ENCODE assay signal across 8 cellular contexts in the genomic region with DNA sequence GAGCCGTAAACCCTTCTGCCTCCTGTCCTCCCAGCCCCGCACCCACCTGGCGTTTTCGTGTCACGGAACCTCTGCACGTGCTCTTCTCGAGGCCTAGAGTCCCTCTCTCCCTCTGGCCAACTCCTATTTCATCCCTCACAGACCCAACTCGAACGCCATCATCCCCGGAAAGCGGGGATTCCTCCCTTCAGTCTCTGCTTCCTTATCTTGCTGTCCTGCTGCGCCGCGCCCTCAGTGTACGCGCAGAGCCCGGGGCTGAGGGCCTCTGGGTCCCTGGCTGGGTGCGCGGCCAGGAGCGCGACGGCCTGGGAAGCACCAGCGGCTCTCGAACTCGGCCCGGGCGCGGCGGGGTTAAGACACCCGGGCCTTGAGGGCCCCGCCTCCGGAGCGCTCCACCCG. TPM values are rescaled to one million over a fixed set of nuclear protein-coding genes. Genes with fewer than 3 reads are reported as not detected.
A peak's percentile ranks its signal among the peaks of the same experiment; 100 is the strongest.
DNase-seq lines count a peak whose midpoint lies in the region; ATAC-seq and TF ChIP-seq lines count a peak whose summit lies in the region.

No MANE protein-coding gene starts in this region.

- WGBS in neuronal stem cell (ENCODE audit: extremely low coverage in 2 of 2, insufficient read length in 2 of 2, insufficient replicate concordance in 1 of 2), 2 donors = no CpG with 5 or more reads among the region's 34 CpGs

- peak overlapping the region; percentile 59 for H2BK12ac ChIP-seq in neuronal stem cell (ENCODE audit: low read length)

- peak overlapping the region; percentile 100 for H2AFZ ChIP-seq in neuronal stem cell (ENCODE audit: low read length)

- no peaks in the 10 kb centered on the region for H3K9me3 ChIP-seq in neuronal stem cell (replicated peaks in 1 of 2; ENCODE audit: control insufficient read depth in 2 of 2, insufficient read depth in 1 of 2, low read depth in 1 of 2, low read length in 2 of 2)

- H3K4me1 ChIP-seq in neuronal stem cell (ENCODE audit: control insufficient read depth in 2 of 2, insufficient read depth in 1 of 2, low read depth in 1 of 2, low read length in 2 of 2) = peaks cover 9 to 14% of the 10 kb centered on the region in 2 donors

- H3K36me3 ChIP-seq in neuronal stem cell (replicated peaks in 1 of 2; ENCODE audit: control insufficient read depth in 2 of 2, insufficient read depth in 2 of 2, low read length in 2 of 2) = peaks cover 1 to 20% of the 10 kb centered on the region in 2 donors

- ATAC-seq in HG03280 (IDR thresholded peaks at IDR 0.05; ENCODE audit: unreplicated experiment) = peak; percentile 56

- H3K14ac ChIP-seq in neuronal stem cell (ENCODE audit: low read length) = peak overlapping the region; percentile 27

- H3K9ac ChIP-seq in neuronal stem cell (ENCODE audit: low read depth, low read length, poor library complexity) = peak overlapping the region; percentile 94

- H3K27me3 ChIP-seq in neuronal stem cell (ENCODE audit: control insufficient read depth in 3 of 3, insufficient read depth in 3 of 3, low read depth in 1 of 3, low read length in 3 of 3) = no peaks in the 10 kb centered on the region

- peak overlapping the region; percentile 90 for H3K18ac ChIP-seq in neuronal stem cell (ENCODE audit: low read length)

- no peaks in the 10 kb centered on the region for H3K9me3 Mint-ChIP-seq in activated CD4-positive, alpha-beta memory T cell treated with anti-CD3 and anti-CD28 coated beads, Interleukin-2, amount 10 ng/mL, durations not matched to agents 7 days and 5 days

- peak overlapping the region; percentile 56 for H3K23ac ChIP-seq in neuronal stem cell (ENCODE audit: low read depth, low read length, poor library complexity)

- no peak for TF ChIP-seq CTCF in foreskin fibroblast (IDR thresholded peaks at IDR 0.05; ENCODE audit: low read depth, low read length)

- H3K27ac Mint-ChIP-seq in activated CD4-positive, alpha-beta memory T cell treated with anti-CD3 and anti-CD28 coated beads, Interleukin-2, amount 10 ng/mL, durations not matched to agents 7 days and 5 days = peak overlapping the region; percentile 95

- peak overlapping the region; percentile 76 for H2BK15ac ChIP-seq in neuronal stem cell (ENCODE audit: low read length)

- peak overlapping the region; percentile 89 to 94 for H3K4me3 ChIP-seq in foreskin fibroblast (ENCODE audit: low read depth in 1 of 2, low read length in 2 of 2)
- H3K4me3 ChIP-seq in neuronal stem cell (ENCODE audit: low read length in 2 of 2) = peak overlapping the region; percentile 79 to 98

- peak overlapping the region; percentile 82 for H2BK120ac ChIP-seq in neuronal stem cell (ENCODE audit: low read depth, low read length)

- H2AK5ac ChIP-seq in neuronal stem cell (ENCODE audit: low read depth, low read length) = peak overlapping the region; percentile 49

- peak overlapping the region; percentile 95 for H3K4me3 Mint-ChIP-seq in activated CD4-positive, alpha-beta memory T cell treated with anti-CD3 and anti-CD28 coated beads, Interleukin-2, amount 10 ng/mL, durations not matched to agents 7 days and 5 days

- H3K4ac ChIP-seq in neuronal stem cell (ENCODE audit: low read length) = no peak overlapping the region

- peak overlapping the region; percentile 99 for H3K4me2 ChIP-seq in neuronal stem cell (ENCODE audit: insufficient read depth, low read length, poor library complexity, severe bottlenecking)

- H3K4me1 Mint-ChIP-seq in activated CD4-positive, alpha-beta memory T cell treated with anti-CD3 and anti-CD28 coated beads, Interleukin-2, amount 10 ng/mL, durations not matched to agents 7 days and 5 days = peaks cover 49% of the 10 kb centered on the region

- CTCF ChIA-PET in activated CD4-positive, alpha-beta memory T cell treated with anti-CD3 and anti-CD28 coated beads, Interleukin-2, amount 10 ng/mL, durations not matched to agents 7 days and 5 days (lab: Charles Lee) = interaction anchor here (0.6 to 5.2 kb wide), 16 partner anchors 13 to 441 kb away, joined by 3 to 44 read pairs (median 6); a partner anchor contains a TSS

- peak overlapping the region; percentile 82 for H3K27ac ChIP-seq in neuronal stem cell (replicated peaks; ENCODE audit: low read length)

- H3K79me1 ChIP-seq in neuronal stem cell (ENCODE audit: low read depth, low read length) = peaks cover 4% of the 10 kb centered on the region

- H2BK5ac ChIP-seq in neuronal stem cell (ENCODE audit: low read length) = peak overlapping the region; percentile 83

- H4K8ac ChIP-seq in neuronal stem cell (ENCODE audit: low read depth, low read length) = no peak overlapping the region

- no peak overlapping the region for H4K91ac ChIP-seq in neuronal stem cell (ENCODE audit: low read depth, low read length, poor library complexity)

- H3K27me3 Mint-ChIP-seq in activated CD4-positive, alpha-beta memory T cell treated with anti-CD3 and anti-CD28 coated beads, Interleukin-2, amount 10 ng/mL, durations not matched to agents 7 days and 5 days = no peaks in the 10 kb centered on the region

- POLR2A ChIA-PET in activated CD4-positive, alpha-beta memory T cell treated with anti-CD3 and anti-CD28 coated beads, Interleukin-2, amount 10 ng/mL, durations not matched to agents 7 days and 5 days (lab: Charles Lee) = interaction anchor here (0.8 to 5.0 kb wide), 25 partner anchors 8 to 590 kb away, joined by 3 to 58 read pairs (median 5); a partner anchor contains a TSS

- H3K36me3 Mint-ChIP-seq in activated CD4-positive, alpha-beta memory T cell treated with anti-CD3 and anti-CD28 coated beads, Interleukin-2, amount 10 ng/mL, durations not matched to agents 7 days and 5 days (ENCODE audit: low read depth) = peaks cover 63% of the 10 kb centered on the region

- DNase-seq in DMS53 (lab: John Stamatoyannopoulos, UW) = peak; percentile 98
- DNase-seq in GM19240 (ENCODE audit: insufficient read length, low spot score) = peak; percentile 48
- DNase-seq in NCI-H446 treated with DMSO at 0.1 percent for 48 hours (lab: John Stamatoyannopoulos, UW) = peak; percentile 70
- no peak for DNase-seq in activated CD4-positive, alpha-beta memory T cell treated with anti-CD3 and anti-CD28 coated beads, Interleukin-2, amount 10 ng/mL, durations not matched to agents 7 days and 5 days
- peak; percentile 72 to 92 for DNase-seq in foreskin fibroblast
- no peak for DNase-seq in neuronal stem cell (ENCODE audit: low spot score)
- no peak for DNase-seq in occipital lobe (lab: John Stamatoyannopoulos, UW)

RNA-seq across cellular contexts. Expression of a gene that starts 0.5 kb away (rescaled TPM):
- total RNA-seq in activated CD4-positive, alpha-beta memory T cell treated with anti-CD3 and anti-CD28 coated beads, Interleukin-2, amount 10 ng/mL, durations not matched to agents 7 days and 5 days = 100 to 1,000 TPM; 135 to 137 TPM
- polyA plus RNA-seq in neuronal stem cell (2013, experiment 1 of 2) = 18.3 TPM
- polyA plus RNA-seq in neuronal stem cell (2013, experiment 2 of 2) = 16.1 TPM
- total RNA-seq in occipital lobe = 4.2 TPM

RNA-seq across cellular contexts. Expression of a gene that starts 19.9 kb away (rescaled TPM):
- 10 to 100 TPM; 11.3 to 11.6 TPM for total RNA-seq in activated CD4-positive, alpha-beta memory T cell treated with anti-CD3 and anti-CD28 coated beads, Interleukin-2, amount 10 ng/mL, durations not matched to agents 7 days and 5 days
- polyA plus RNA-seq in neuronal stem cell (2013, experiment 1 of 2) = 19.9 TPM
- polyA plus RNA-seq in neuronal stem cell (2013, experiment 2 of 2) = 17.9 TPM
- total RNA-seq in occipital lobe = 20.4 TPM

Comparison
In these comparisons a context has a peak if more than half of its experiments do, and no peak if none do; other contexts are left out.
1. DNase-seq: peak in DMS53 (single experiment), GM19240 (single experiment), NCI-H446 treated with DMSO at 0.1 percent for 48 hours (single experiment) and foreskin fibroblast (2 of 2); none in activated CD4-positive, alpha-beta memory T cell treated with anti-CD3 and anti-CD28 coated beads, Interleukin-2, amount 10 ng/mL, durations not matched to agents 7 days and 5 days (single experiment), neuronal stem cell (single experiment) and occipital lobe (single experiment).
2. RNA of a gene that starts 0.5 kb away (total RNA-seq): 135 to 137 TPM in activated CD4-positive, alpha-beta memory T cell treated with anti-CD3 and anti-CD28 coated beads, Interleukin-2, amount 10 ng/mL, durations not matched to agents 7 days and 5 days; 4.2 TPM in occipital lobe (single experiment); every median in the first group is over 10 times any median in the second.